Comparison of ENCODE assay signal across 8 cellular contexts in the genomic region with DNA sequence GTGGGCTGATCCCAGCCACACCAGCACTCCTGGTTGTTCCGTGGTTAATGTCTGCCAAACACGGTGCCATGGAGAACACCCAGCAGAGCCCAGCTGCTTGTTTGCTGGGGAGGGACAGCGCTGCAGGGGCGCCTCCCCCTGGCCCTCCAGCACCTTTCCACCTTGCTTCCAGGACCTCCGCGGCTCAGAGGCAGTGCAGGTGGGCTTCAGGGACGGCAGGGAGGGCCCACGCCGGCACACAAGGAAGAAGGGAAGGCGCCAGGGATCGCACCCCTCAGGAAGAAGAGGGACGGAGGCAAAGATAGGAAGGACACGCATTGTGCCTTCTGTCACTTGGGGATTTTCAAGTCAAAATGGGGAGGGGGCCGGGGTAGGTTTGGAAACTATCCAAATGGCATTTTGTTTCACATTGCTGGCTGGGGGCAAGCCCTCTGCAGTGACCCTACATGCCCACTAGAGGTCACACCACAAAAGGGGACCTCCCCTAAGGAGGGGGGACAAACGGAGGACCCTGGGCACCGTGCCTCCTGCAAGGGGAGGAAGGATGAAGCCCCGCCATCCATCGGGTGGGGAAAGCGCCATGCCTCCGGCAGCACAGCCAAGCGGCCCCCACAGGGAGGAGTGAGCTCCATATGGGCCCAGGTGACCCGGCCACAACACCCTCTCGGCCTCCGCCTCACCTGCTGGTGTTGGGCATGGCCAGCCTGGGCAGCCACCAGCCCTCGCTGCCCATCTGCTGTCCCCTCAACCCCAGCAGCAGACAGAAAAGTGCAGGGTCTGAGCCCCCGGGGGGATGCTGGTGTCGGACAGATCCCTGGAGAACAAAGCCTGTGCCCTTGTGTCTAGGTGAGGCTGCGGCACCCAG. TPM values are rescaled to one million over a fixed set of nuclear protein-coding genes. Genes with fewer than 3 reads are reported as not detected.
DNase-seq lines count a peak whose midpoint lies in the region; ATAC-seq and TF ChIP-seq lines count a peak whose summit lies in the region.

No MANE protein-coding gene starts in this region.

- TF ChIP-seq CTCF in breast epithelium (IDR thresholded peaks at IDR 0.05): peak; percentile 44 to 60 (median 59)

- intact Hi-C loops in breast epithelium (cut with DNase I; ENCODE audit: low total_unique reads): no loop called here

- peak; percentile 67 to 86 (median 75) for ATAC-seq in T-cell (replicated peaks in 1 of 4)
- no peak for ATAC-seq in GM18498 (IDR thresholded peaks at IDR 0.05; ENCODE audit: unreplicated experiment)
- no peak for ATAC-seq in GM21423 (IDR thresholded peaks at IDR 0.05; ENCODE audit: unreplicated experiment)

- H3K4me1 Mint-ChIP-seq in T-cell: peaks cover 0 to 9% (median 0%) of the 10 kb centered on the region in 3 donors

- no peak overlapping the region for H3K4me3 ChIP-seq in breast epithelium

- H3K36me3 ChIP-seq in breast epithelium: no peaks in the 10 kb centered on the region

- H3K9me3 ChIP-seq in breast epithelium: no peaks in the 10 kb centered on the region

- H3K36me3 Mint-ChIP-seq in T-cell: peaks cover 10% of the 10 kb centered on the region

- no peaks in the 10 kb centered on the region for H3K27me3 ChIP-seq in breast epithelium

- no peak for TF ChIP-seq POLR2A in breast epithelium (IDR thresholded peaks at IDR 0.05)

- H3K4me1 ChIP-seq in breast epithelium: no peaks in the 10 kb centered on the region

- H3K27me3 Mint-ChIP-seq in T-cell: no peaks in the 10 kb centered on the region

- H3K27ac Mint-ChIP-seq in T-cell: no peak overlapping the region

- POLR2A ChIA-PET in T-cell (lab: Charles Lee): no interaction called here

- H3K4me3 Mint-ChIP-seq in T-cell: no peak overlapping the region

- H3K27ac ChIP-seq in breast epithelium: peak overlapping the region in 1 of 2 donors; percentile 4

- CTCF ChIA-PET in T-cell (lab: Charles Lee): interaction anchor here in 1 of 2 donors (0.6 kb wide), 1 partner anchor 59 kb away, joined by 3 read pairs; a partner anchor contains a TSS

- H3K9me3 Mint-ChIP-seq in T-cell: no peaks in the 10 kb centered on the region

- DNase-seq in Ammon's horn (ENCODE audit: low spot score) (peak; percentile 67), GM19240 (ENCODE audit: insufficient read length, low spot score) (peak; percentile 77), T-cell (peak in 28 of 34 experiments; percentile 12 to 52 (median 35)), breast epithelium (ENCODE audit: low spot score in 2 of 2) (no peak), left kidney (ENCODE audit: low read depth, low spot score) (peak; percentile 73)
- peak; percentile 57 for DNase-seq in stimulated activated CD8-positive, alpha-beta memory T cell treated with anti-CD3 and anti-CD28 coated beads, Interleukin-4, amount 100 ng/mL, for 48 hours

RNA-seq across cellular contexts. Expression of a gene that starts 7.5 kb away (rescaled TPM):
- total RNA-seq in T-cell: 1 to 10 TPM in 4 of 5 donors, under 1 TPM in 1; 0.98 to 3.1 (median 2.6) TPM
- 1 to 10 TPM in 2 of 3 donors, not detected in 1; 2.0 to 3.8 TPM for total RNA-seq in breast epithelium

RNA-seq across cellular contexts. Expression of a gene that starts 58.9 kb away (rescaled TPM):
- total RNA-seq in T-cell (10 to 100 TPM; 34.7 to 67.2 (median 55.6) TPM), breast epithelium (10 to 100 TPM; 43.0 to 74.7 (median 67.4) TPM)

Comparison
In these comparisons a context has a peak if more than half of its experiments do, and no peak if none do; other contexts are left out.
1. DNase-seq: peak in Ammon's horn (single experiment), GM19240 (single experiment), T-cell (28 of 34), left kidney (single experiment) and stimulated activated CD8-positive, alpha-beta memory T cell treated with anti-CD3 and anti-CD28 coated beads, Interleukin-4, amount 100 ng/mL, for 48 hours (single experiment); none in breast epithelium (0 of 2).
2. ATAC-seq: peak in T-cell (4 of 4); none in GM18498 (single experiment) and GM21423 (single experiment).